In the genomic region with DNA sequence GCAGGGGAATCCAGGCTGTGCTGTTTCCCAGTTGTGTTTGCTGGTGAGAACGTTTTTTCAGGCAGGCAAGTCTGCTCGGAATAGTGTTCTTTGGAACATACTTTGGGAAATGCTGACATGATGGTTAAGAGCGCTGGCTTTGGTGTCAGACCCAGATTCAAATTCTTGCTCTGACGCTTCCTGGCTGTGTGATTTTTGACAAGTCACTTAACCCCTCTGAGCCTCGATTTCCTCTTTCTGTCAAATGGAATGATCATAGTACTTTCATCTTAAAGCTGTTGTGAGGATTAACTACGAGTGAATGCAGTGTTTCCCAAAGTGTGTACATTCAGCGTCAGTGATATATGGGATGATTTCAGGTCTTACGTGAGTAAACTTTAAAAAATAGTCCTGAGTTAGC, we compare ENCODE assay signal across 17 cellular contexts. TPM values are rescaled to one million over a fixed set of nuclear protein-coding genes. Genes with fewer than 3 reads are reported as not detected.
DNase-seq lines count a peak whose midpoint lies in the region; ATAC-seq and TF ChIP-seq lines count a peak whose summit lies in the region.
"Had no signal": no experiment of that assay in that cellular context is flagged by ENCODE, and none has a peak within 500 bp of the region (broad histone marks: within the 10 kb centered on the region; RNA-seq: fewer than 3 reads in every experiment).

No MANE protein-coding gene starts in this region.

- POLR2A ChIA-PET in activated CD4-positive, alpha-beta T cell treated with anti-CD3 and anti-CD28 coated beads for 36 hours (lab: Charles Lee): no interaction called here

- no peak for DNase-seq in activated CD4-positive, alpha-beta T cell treated with anti-CD3 and anti-CD28 coated beads for 36 hours
- no peak for DNase-seq in activated CD4-positive, alpha-beta T cell treated with anti-CD3 and anti-CD28 coated beads, Interleukin-2, amount 50 U/mL, for 4 hours
- DNase-seq in activated naive CD8-positive, alpha-beta T cell treated with anti-CD3 and anti-CD28 coated beads for 36 hours: no peak
- DNase-seq in SJCRH30 (no peak), NCI-H1930 (lab: John Stamatoyannopoulos, UW) (no peak)
- DNase-seq: amniotic stem cell; Caco-2; foreskin fibroblast; NCI-H1092; NCI-H526 treated with DMSO at 0.1 percent for 48 hours; SK-N-SH; stimulated activated naive CD4-positive, alpha-beta T cell treated with Interleukin-2 at 50 U/mL for 16 hours had no signal

- H4K20me1 ChIP-seq in DOHH2 (ENCODE audit: control insufficient read depth, insufficient read depth, low read depth, low read length): peaks cover 4% of the 10 kb centered on the region; the same call in 1 of the 2 replicates

- H3K36me3 Mint-ChIP-seq in activated CD4-positive, alpha-beta T cell treated with anti-CD3 and anti-CD28 coated beads for 36 hours (ENCODE audit: low read depth): peaks cover 54% of the 10 kb centered on the region
- H3K36me3 Mint-ChIP-seq in activated naive CD8-positive, alpha-beta T cell treated with anti-CD3 and anti-CD28 coated beads for 36 hours: peaks cover 55% of the 10 kb centered on the region
- H3K36me3 Mint-ChIP-seq in nephron (ENCODE audit: low read depth): peaks cover 56% of the 10 kb centered on the region

- H3K9me3 Mint-ChIP-seq in activated CD4-positive, alpha-beta T cell treated with anti-CD3 and anti-CD28 coated beads for 36 hours (ENCODE audit: low read depth): no peaks in the 10 kb centered on the region
- H3K9me3 Mint-ChIP-seq in activated naive CD8-positive, alpha-beta T cell treated with anti-CD3 and anti-CD28 coated beads for 36 hours: no peaks in the 10 kb centered on the region
- no peaks in the 10 kb centered on the region for H3K9me3 Mint-ChIP-seq in nephron

- H3K4me3 ChIP-seq in DOHH2 (ENCODE audit: low read length) (no peak overlapping the region), SJCRH30 (no peak overlapping the region)
- H3K4me3 ChIP-seq: prostate gland had no signal

- no peak for ATAC-seq in activated CD4-positive, alpha-beta T cell treated with anti-CD3 and anti-CD28 coated beads for 36 hours
- no peak for ATAC-seq in HG02885 (IDR thresholded peaks at IDR 0.05; ENCODE audit: poor library complexity, unreplicated experiment)

- H3K79me2 ChIP-seq in DOHH2 (ENCODE audit: control insufficient read depth, low read length): peaks cover 45% of the 10 kb centered on the region

- H3F3A ChIP-seq in DOHH2 (ENCODE audit: control insufficient read depth, insufficient read depth): peaks cover 2% of the 10 kb centered on the region

- TF ChIP-seq CTCF in DOHH2 (IDR thresholded peaks at IDR 0.05; ENCODE audit: low read depth, low read length, poor library complexity, severe bottlenecking): no peak
- TF ChIP-seq CTCF in nephron (IDR thresholded peaks at IDR 0.05; ENCODE audit: unreplicated experiment in 3 of 3): no peak

- peaks cover 82% of the 10 kb centered on the region for H3K36me3 ChIP-seq in DOHH2 (ENCODE audit: control insufficient read depth, low read length)
- peaks cover 38% of the 10 kb centered on the region for H3K36me3 ChIP-seq in SJCRH30

- CTCF ChIA-PET in activated CD4-positive, alpha-beta T cell treated with anti-CD3 and anti-CD28 coated beads for 36 hours (lab: Charles Lee): interaction anchor here (0.7 to 1.2 kb wide), 4 partner anchors 8 to 861 kb away, joined by 3 read pairs; no protein-coding TSS in a partner anchor

- no peaks in the 10 kb centered on the region for H3K27me3 ChIP-seq in DOHH2 (ENCODE audit: control insufficient read depth, low read length)
- no peaks in the 10 kb centered on the region for H3K27me3 ChIP-seq in SJCRH30

- peaks cover 35% of the 10 kb centered on the region for H3K4me1 ChIP-seq in DOHH2 (ENCODE audit: control insufficient read depth, low read length)
- peaks cover 5% of the 10 kb centered on the region; the same call in 1 of the 2 replicates for H3K4me1 ChIP-seq in SJCRH30
- H3K4me1 ChIP-seq: Caco-2 had no signal

- H3K4me1 Mint-ChIP-seq in activated CD4-positive, alpha-beta T cell treated with anti-CD3 and anti-CD28 coated beads for 36 hours: peaks cover 32% of the 10 kb centered on the region
- H3K4me1 Mint-ChIP-seq in activated naive CD8-positive, alpha-beta T cell treated with anti-CD3 and anti-CD28 coated beads for 36 hours: peaks cover 36% of the 10 kb centered on the region
- peaks cover 30% of the 10 kb centered on the region for H3K4me1 Mint-ChIP-seq in nephron

- no peaks in the 10 kb centered on the region for H3K27me3 Mint-ChIP-seq in activated CD4-positive, alpha-beta T cell treated with anti-CD3 and anti-CD28 coated beads for 36 hours
- no peaks in the 10 kb centered on the region for H3K27me3 Mint-ChIP-seq in activated naive CD8-positive, alpha-beta T cell treated with anti-CD3 and anti-CD28 coated beads for 36 hours
- peaks cover 4% of the 10 kb centered on the region for H3K27me3 Mint-ChIP-seq in nephron (ENCODE audit: low read depth)

- no peaks in the 10 kb centered on the region for H3K9me2 ChIP-seq in DOHH2 (replicated peaks; ENCODE audit: control insufficient read depth, low read length)
- H3K9me2 ChIP-seq: SK-N-SH had no signal

- peak overlapping the region; percentile 10; the same call in 1 of the 2 replicates for H3K4me2 ChIP-seq in DOHH2 (ENCODE audit: low read length)
- H3K4me2 ChIP-seq: KMS-11, SK-N-SH had no signal

- intact Hi-C loops in activated CD4-positive, alpha-beta T cell treated with anti-CD3 and anti-CD28 coated beads for 36 hours (cut with DNase I, micrococcal nuclease): no loop called here

- H3K27ac Mint-ChIP-seq in activated CD4-positive, alpha-beta T cell treated with anti-CD3 and anti-CD28 coated beads for 36 hours: peak overlapping the region; percentile 35
- H3K27ac Mint-ChIP-seq in activated naive CD8-positive, alpha-beta T cell treated with anti-CD3 and anti-CD28 coated beads for 36 hours: peak overlapping the region; percentile 84
- peak overlapping the region in 1 of 3 experiments; percentile 64 for H3K27ac Mint-ChIP-seq in nephron

- H3K27ac ChIP-seq in DOHH2 (ENCODE audit: low read depth, low read length) (no peak overlapping the region), SJCRH30 (no peak overlapping the region)
- H3K27ac ChIP-seq: KMS-11, prostate gland had no signal

- peak overlapping the region; percentile 35 for H3K4me3 Mint-ChIP-seq in activated CD4-positive, alpha-beta T cell treated with anti-CD3 and anti-CD28 coated beads for 36 hours
- peak overlapping the region; percentile 94 for H3K4me3 Mint-ChIP-seq in activated naive CD8-positive, alpha-beta T cell treated with anti-CD3 and anti-CD28 coated beads for 36 hours
- peak overlapping the region; percentile 31 to 74 (median 51) for H3K4me3 Mint-ChIP-seq in nephron

- H3K9me3 ChIP-seq in DOHH2 (ENCODE audit: control insufficient read depth, insufficient read depth, low read length) (no peaks in the 10 kb centered on the region), SJCRH30 (replicated peaks) (no peaks in the 10 kb centered on the region)
- H3K9me3 ChIP-seq: Caco-2, prostate gland, SK-N-SH had no signal

RNA-seq across cellular contexts. Expression of a gene that starts 4.8 kb away (rescaled TPM):
- total RNA-seq in activated CD4-positive, alpha-beta T cell treated with anti-CD3 and anti-CD28 coated beads for 36 hours: 100 to 1,000 TPM in 1 of 2 experiments, 10 to 100 TPM in 1; 84.7 to 111 TPM
- 10 to 100 TPM; 92.8 to 94.5 TPM for total RNA-seq in activated naive CD8-positive, alpha-beta T cell treated with anti-CD3 and anti-CD28 coated beads for 36 hours
- 17.6 and 21.1 TPM in 2 replicates for total RNA-seq in SJCRH30 (2014; rRNA removed; shearing (Covaris generic))

RNA-seq across cellular contexts. Expression of a gene that starts 12.3 kb away (rescaled TPM):
- total RNA-seq in activated CD4-positive, alpha-beta T cell treated with anti-CD3 and anti-CD28 coated beads for 36 hours: 10 to 100 TPM; 76.8 to 77.8 TPM
- total RNA-seq in activated naive CD8-positive, alpha-beta T cell treated with anti-CD3 and anti-CD28 coated beads for 36 hours: 10 to 100 TPM; 90.1 to 93.3 TPM
- total RNA-seq in SJCRH30 (2014; rRNA removed; shearing (Covaris generic)): 10.5 and 12.7 TPM in 2 replicates

RNA-seq across cellular contexts. Expression of a gene that starts 35.9 kb away (rescaled TPM):
- 10 to 100 TPM; 58.7 to 69.5 TPM for total RNA-seq in activated CD4-positive, alpha-beta T cell treated with anti-CD3 and anti-CD28 coated beads for 36 hours
- 10 to 100 TPM; 66.1 to 72.6 TPM for total RNA-seq in activated naive CD8-positive, alpha-beta T cell treated with anti-CD3 and anti-CD28 coated beads for 36 hours
- 19.3 and 22.0 TPM in 2 replicates for total RNA-seq in SJCRH30 (2014; rRNA removed; shearing (Covaris generic))

RNA-seq across cellular contexts. Expression of a gene that starts 52.8 kb away (rescaled TPM):
- total RNA-seq in activated CD4-positive, alpha-beta T cell treated with anti-CD3 and anti-CD28 coated beads for 36 hours: 10 to 100 TPM in 1 of 2 experiments, 1 to 10 TPM in 1; 9.0 to 10.7 TPM
- 10 to 100 TPM; 14.8 to 15.5 TPM for total RNA-seq in activated naive CD8-positive, alpha-beta T cell treated with anti-CD3 and anti-CD28 coated beads for 36 hours
- 15.6 and 16.4 TPM in 2 replicates for total RNA-seq in SJCRH30 (2014; rRNA removed; shearing (Covaris generic))

Comparison
In these comparisons a context has a peak if more than half of its experiments do, and no peak if none do; other contexts are left out.
1. H3K4me3 Mint-ChIP-seq: peak in every context shown above with its lines; median percentile 94 in activated naive CD8-positive, alpha-beta T cell treated with anti-CD3 and anti-CD28 coated beads for 36 hours; 51 in nephron; 35 in activated CD4-positive, alpha-beta T cell treated with anti-CD3 and anti-CD28 coated beads for 36 hours.